In the genomic region with DNA sequence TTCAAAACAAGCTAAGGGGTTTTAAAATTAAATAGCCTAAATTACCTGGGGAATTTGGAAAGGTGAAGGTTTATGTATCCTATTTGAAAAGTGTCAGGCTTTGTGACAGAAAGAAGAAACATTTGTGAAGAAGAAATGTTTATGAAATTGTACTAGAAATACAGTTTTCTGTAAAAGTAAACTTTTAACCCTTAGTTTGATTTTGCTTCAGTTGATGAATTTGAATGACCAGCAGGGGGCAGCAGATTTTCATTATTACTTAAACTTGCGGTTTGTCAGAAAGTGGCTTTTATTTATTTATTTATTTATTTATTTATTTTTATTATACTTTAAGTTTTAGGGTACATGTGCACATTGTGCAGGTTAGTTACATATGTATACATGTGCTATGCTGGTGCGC, we compare ENCODE assay signal across 9 cellular contexts. TPM values are rescaled to one million over a fixed set of nuclear protein-coding genes. Genes with fewer than 3 reads are reported as not detected.
DNase-seq lines count a peak whose midpoint lies in the region; ATAC-seq, FAIRE-seq and TF ChIP-seq lines count a peak whose summit lies in the region.
"Had no signal": no experiment of that assay in that cellular context is flagged by ENCODE, and none has a peak within 500 bp of the region (broad histone marks: within the 10 kb centered on the region; RNA-seq: fewer than 3 reads in every experiment).

No MANE protein-coding gene starts in this region.

- H3K27me3 ChIP-seq in naive thymus-derived CD4-positive, alpha-beta T cell (ENCODE audit: control insufficient read depth in 2 of 2, insufficient read depth in 2 of 2, low read length in 2 of 2), result no peaks in the 10 kb centered on the region

- H3K4me1 Mint-ChIP-seq in type B pancreatic cell (ENCODE audit: unreplicated experiment), result no peaks in the 10 kb centered on the region
- peaks cover 0 to 4% (median 0%) of the 10 kb centered on the region in 7 donors for H3K4me1 Mint-ChIP-seq in naive thymus-derived CD4-positive, alpha-beta T cell

- no peak for TF ChIP-seq POLR2A in H54 (IDR thresholded peaks at IDR 0.05; ENCODE audit: low read depth, low read length)

- POLR2A ChIA-PET in naive thymus-derived CD4-positive, alpha-beta T cell (lab: Charles Lee), result no interaction called here

- H3K4me3 Mint-ChIP-seq in type B pancreatic cell, result no peak overlapping the region
- no peak overlapping the region for H3K4me3 Mint-ChIP-seq in naive thymus-derived CD4-positive, alpha-beta T cell

- DNase-seq in AG09319 (ENCODE audit: extremely low read depth, low read depth) (no peak), RKO (ENCODE audit: low spot score) (peak; percentile 58), foreskin fibroblast (peak in 1 of 2 donors; percentile 70), type B pancreatic cell (ENCODE audit: extremely low spot score, unreplicated experiment) (no peak), H54 (ENCODE audit: insufficient read length, low spot score) (no peak)
- no peak for DNase-seq in naive thymus-derived CD4-positive, alpha-beta T cell
- no peak for DNase-seq in NK-92 treated with Interleukin-12 subunit alpha and Interleukin-12 subunit beta, amount 100 ng/mL, for 24 hours (lab: John Stamatoyannopoulos, UW)

- H3K4me1 ChIP-seq in naive thymus-derived CD4-positive, alpha-beta T cell (ENCODE audit: control insufficient read depth in 2 of 2, insufficient read depth in 2 of 2, low read length in 2 of 2), result no peaks in the 10 kb centered on the region

- peak; percentile 39 for TF ChIP-seq CTCF in AG09319 (IDR thresholded peaks at IDR 0.05; ENCODE audit: low read depth, low read length)
- peak; percentile 32 for TF ChIP-seq CTCF in GM12873 (IDR thresholded peaks at IDR 0.05; ENCODE audit: insufficient read depth, low read depth, low read length, missing control alignments)
- TF ChIP-seq CTCF in foreskin fibroblast (IDR thresholded peaks at IDR 0.05; ENCODE audit: low read depth, low read length), result peak; percentile 6
- peak; percentile 76 for TF ChIP-seq CTCF in type B pancreatic cell (conservative IDR thresholded peaks at IDR 0.05)

- intact Hi-C loops in naive thymus-derived CD4-positive, alpha-beta T cell (cut with micrococcal nuclease), result no loop called here

- no peak for FAIRE-seq in H54 (lab: Jason Lieb, UNC)
- FAIRE-seq: endometrium had no signal

- peaks cover 7 to 52% (median 22%) of the 10 kb centered on the region in 3 experiments for H3K36me3 ChIP-seq in naive thymus-derived CD4-positive, alpha-beta T cell (ENCODE audit: control insufficient read depth in 2 of 3, insufficient read depth in 3 of 3, low read length in 3 of 3)

- no peak overlapping the region for H3K27ac ChIP-seq in naive thymus-derived CD4-positive, alpha-beta T cell (ENCODE audit: low read depth, low read length)

- CTCF ChIA-PET in naive thymus-derived CD4-positive, alpha-beta T cell (lab: Charles Lee), result interaction anchor here (1.0 kb wide), 1 partner anchor 49 kb away, joined by 3 read pairs; no protein-coding TSS in a partner anchor

- no peak overlapping the region for H3K27ac Mint-ChIP-seq in type B pancreatic cell
- no peak overlapping the region for H3K27ac Mint-ChIP-seq in naive thymus-derived CD4-positive, alpha-beta T cell

- peaks cover 0 to 7% (median 0%) of the 10 kb centered on the region in 3 experiments for H3K9me3 ChIP-seq in naive thymus-derived CD4-positive, alpha-beta T cell (ENCODE audit: control insufficient read depth in 2 of 3, low read length in 3 of 3)

- no peaks in the 10 kb centered on the region for H3K27me3 Mint-ChIP-seq in type B pancreatic cell
- H3K27me3 Mint-ChIP-seq in naive thymus-derived CD4-positive, alpha-beta T cell, result no peaks in the 10 kb centered on the region

- peaks cover 33% of the 10 kb centered on the region for H3K36me3 Mint-ChIP-seq in type B pancreatic cell
- peaks cover 8 to 81% (median 68%) of the 10 kb centered on the region in 5 donors for H3K36me3 Mint-ChIP-seq in naive thymus-derived CD4-positive, alpha-beta T cell

- peaks cover 4% of the 10 kb centered on the region for H3K9me3 Mint-ChIP-seq in type B pancreatic cell
- peaks cover 0 to 19% (median 5%) of the 10 kb centered on the region in 11 donors for H3K9me3 Mint-ChIP-seq in naive thymus-derived CD4-positive, alpha-beta T cell

- no peak overlapping the region for H3K4me3 ChIP-seq in foreskin fibroblast (ENCODE audit: low read depth in 1 of 2, low read length in 2 of 2)
- H3K4me3 ChIP-seq in naive thymus-derived CD4-positive, alpha-beta T cell (ENCODE audit: low read length), result no peak overlapping the region

- no peak for ATAC-seq in naive thymus-derived CD4-positive, alpha-beta T cell

RNA-seq across cellular contexts. Expression of a gene that starts 58.1 kb away (rescaled TPM):
- total RNA-seq in type B pancreatic cell (ENCODE audit: low replicate concordance), result 61.1 and 80.4 TPM in 2 replicates
- total RNA-seq in naive thymus-derived CD4-positive, alpha-beta T cell, result 10 to 100 TPM; 42.5 to 73.5 (median 60.7) TPM
- polyA plus RNA-seq in naive thymus-derived CD4-positive, alpha-beta T cell, result 10 to 100 TPM; 47.4 to 48.8 TPM

Comparison
In these comparisons a context has a peak if more than half of its experiments do, and no peak if none do; other contexts are left out.
1. CTCF ChIP-seq: peak in every context shown above with its lines; median percentile 76 in type B pancreatic cell; 39 in AG09319; 32 in GM12873; 6 in foreskin fibroblast.